In genomic region chr15:77020348-77021087, GRCh38 we compare ENCODE assay signal across 1 cellular context.
TF ChIP-seq lines count a peak whose summit lies in the region.

No MANE protein-coding gene starts in this region.

TF ChIP-seq in GM12878, 131 proteins besides CTCF, POLR2A, EP300 and RAD21 (continues in another document):
- peak; percentile 12 for TF ChIP-seq MEF2B (IDR thresholded peaks at IDR 0.05; ENCODE audit: partially characterized antibody, poor library complexity, severe bottlenecking)
- no peak for TF ChIP-seq PML (IDR thresholded peaks at IDR 0.05; ENCODE audit: low read length)
- TF ChIP-seq POU2F2 (IDR thresholded peaks at IDR 0.05; ENCODE audit: borderline replicate concordance, low read depth, low read length), result no peak
- TF ChIP-seq NKRF (conservative IDR thresholded peaks at IDR 0.05), result 0 out of 2 replicates have a peak, but pooled peaks have one; percentile 43
- TF ChIP-seq KDM1A (IDR thresholded peaks at IDR 0.05; ENCODE audit: borderline replicate concordance), result no peak
- TF ChIP-seq BMI1 (IDR thresholded peaks at IDR 0.05; ENCODE audit: borderline replicate concordance), result 0 out of 2 replicates have a peak, but pooled peaks have one; percentile 22
- 0 out of 2 replicates have a peak, but pooled peaks have one; percentile 43 for TF ChIP-seq WRNIP1 (IDR thresholded peaks at IDR 0.05; ENCODE audit: borderline replicate concordance, low read depth, low read length)
- TF ChIP-seq PKNOX1 (IDR thresholded peaks at IDR 0.05), result no peak
- TF ChIP-seq NFIC (IDR thresholded peaks at IDR 0.05; ENCODE audit: low read depth, low read length), result no peak
- no peak for TF ChIP-seq SREBF2 (IDR thresholded peaks at IDR 0.05; ENCODE audit: low read length)
- TF ChIP-seq ZNF622 (IDR thresholded peaks at IDR 0.05), result no peak
- no peak for TF ChIP-seq SUZ12 (IDR thresholded peaks at IDR 0.05; ENCODE audit: unreplicated experiment)
- TF ChIP-seq RBBP5 (conservative IDR thresholded peaks at IDR 0.05), result no peak
- no peak for TF ChIP-seq ZZZ3 (IDR thresholded peaks at IDR 0.05; ENCODE audit: control insufficient read depth, insufficient read length, low read depth)
- no peak for TF ChIP-seq IKZF2 (IDR thresholded peaks at IDR 0.05)
- no peak for TF ChIP-seq CREB1 (IDR thresholded peaks at IDR 0.05; ENCODE audit: low read depth)
- no peak for TF ChIP-seq ESRRA (IDR thresholded peaks at IDR 0.05; ENCODE audit: low read length)
- TF ChIP-seq STAT1 (conservative IDR thresholded peaks at IDR 0.05), result no peak
- no peak for TF ChIP-seq PRDM15 (CRISPR knock-in tag; IDR thresholded peaks at IDR 0.05)
- TF ChIP-seq IRF4 (IDR thresholded peaks at IDR 0.05; ENCODE audit: low read depth, low read length), result no peak
- TF ChIP-seq HSF1 (IDR thresholded peaks at IDR 0.05; ENCODE audit: low read depth, low read length), result no peak
- no peak for TF ChIP-seq CHD1 (IDR thresholded peaks at IDR 0.05; ENCODE audit: low read depth, low read length)
- TF ChIP-seq HDAC2 (IDR thresholded peaks at IDR 0.05), result no peak
- no peak for TF ChIP-seq BRCA1 (IDR thresholded peaks at IDR 0.05; ENCODE audit: low read depth, low read length)
- no peak for TF ChIP-seq SMARCA5 (IDR thresholded peaks at IDR 0.05)
- TF ChIP-seq ZNF274 (IDR thresholded peaks at IDR 0.05; ENCODE audit: insufficient read depth, insufficient read length), result no peak
- no peak for TF ChIP-seq JUNB (IDR thresholded peaks at IDR 0.05)
- TF ChIP-seq IRF5 (IDR thresholded peaks at IDR 0.05; ENCODE audit: borderline replicate concordance), result no peak
- TF ChIP-seq, protein P1, sequence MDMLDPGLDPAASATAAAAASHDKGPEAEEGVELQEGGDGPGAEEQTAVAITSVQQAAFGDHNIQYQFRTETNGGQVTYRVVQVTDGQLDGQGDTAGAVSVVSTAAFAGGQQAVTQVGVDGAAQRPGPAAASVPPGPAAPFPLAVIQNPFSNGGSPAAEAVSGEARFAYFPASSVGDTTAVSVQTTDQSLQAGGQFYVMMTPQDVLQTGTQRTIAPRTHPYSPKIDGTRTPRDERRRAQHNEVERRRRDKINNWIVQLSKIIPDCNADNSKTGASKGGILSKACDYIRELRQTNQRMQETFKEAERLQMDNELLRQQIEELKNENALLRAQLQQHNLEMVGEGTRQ (IDR thresholded peaks at IDR 0.05; ENCODE audit: borderline replicate concordance, low read depth, low read length), result no peak
- TF ChIP-seq MYB (IDR thresholded peaks at IDR 0.05; ENCODE audit: borderline replicate concordance, low read depth, low read length), result no peak
- TF ChIP-seq ZNF384 (IDR thresholded peaks at IDR 0.05; ENCODE audit: borderline replicate concordance, low read depth, low read length), result no peak
- TF ChIP-seq SRF (IDR thresholded peaks at IDR 0.05; ENCODE audit: low read depth in 2 of 2, low read length in 2 of 2), result no peak
- no peak for TF ChIP-seq RCOR1 (conservative IDR thresholded peaks at IDR 0.05; ENCODE audit: low read depth, low read length)
- TF ChIP-seq ZNF217 (IDR thresholded peaks at IDR 0.05), result peak; percentile 92; the same call in 1 of the 2 replicates
- TF ChIP-seq ETV6 (conservative IDR thresholded peaks at IDR 0.05 in 1 of 2, IDR thresholded peaks at IDR 0.05 in 1 of 2; ENCODE audit: borderline replicate concordance in 1 of 2, low read depth in 1 of 2), result no peak
- no peak for TF ChIP-seq LARP7 (IDR thresholded peaks at IDR 0.05)
- TF ChIP-seq DPF2 (IDR thresholded peaks at IDR 0.05), result peak; percentile 97
- TF ChIP-seq ZNF207 (IDR thresholded peaks at IDR 0.05; ENCODE audit: borderline replicate concordance), result no peak
- TF ChIP-seq ZNF687 (IDR thresholded peaks at IDR 0.05), result 0 out of 2 replicates have a peak, but pooled peaks have one; percentile 39
- no peak for TF ChIP-seq SKIL (IDR thresholded peaks at IDR 0.05; ENCODE audit: low read depth, poor library complexity, severe bottlenecking)
- TF ChIP-seq NR2F1 (conservative IDR thresholded peaks at IDR 0.05), result no peak
- TF ChIP-seq PBX3 (IDR thresholded peaks at IDR 0.05; ENCODE audit: insufficient replicate concordance, low read depth, low read length), result no peak
- TF ChIP-seq PAX8 (IDR thresholded peaks at IDR 0.05), result no peak
